Comparison of ENCODE assay signal across 23 cellular contexts in the genomic region with DNA sequence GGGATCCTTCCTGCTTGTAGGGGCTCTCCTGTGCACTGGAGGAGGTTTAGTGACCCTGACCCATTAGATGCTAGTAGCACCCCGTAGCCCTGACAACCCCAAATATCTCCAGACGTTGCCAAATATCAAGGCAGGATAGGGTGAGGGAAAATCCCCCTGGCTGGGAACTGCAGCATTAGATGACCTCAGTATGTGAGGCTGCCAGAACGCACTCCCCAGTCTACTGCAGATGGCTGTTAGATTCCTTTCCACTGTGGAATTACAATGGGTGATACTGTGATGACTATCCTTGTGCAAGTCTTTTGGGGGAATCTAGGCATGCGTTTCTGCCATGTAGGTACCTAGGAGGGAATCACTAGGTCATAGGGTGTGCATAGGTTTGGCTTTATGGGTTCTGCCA.
"Had no signal": no experiment of that assay in that cellular context is flagged by ENCODE, and none has a peak within 500 bp of the region (broad histone marks: within the 10 kb centered on the region; RNA-seq: fewer than 3 reads in every experiment).

No MANE protein-coding gene starts in this region.

- H3K27me3 ChIP-seq: brain microvascular endothelial cell, sigmoid colon, thyroid gland had no signal

- H3K9me3 ChIP-seq: esophagus squamous epithelium, heart right ventricle, sigmoid colon, thyroid gland had no signal

- H3K36me3 ChIP-seq: brain microvascular endothelial cell, esophagus squamous epithelium, heart right ventricle, sigmoid colon, thyroid gland had no signal

- H3K27ac ChIP-seq: brain microvascular endothelial cell, coronary artery, esophagus squamous epithelium, heart right ventricle, sigmoid colon, thyroid gland, VCaP had no signal

- H3K4me1 ChIP-seq: esophagus squamous epithelium, heart right ventricle, sigmoid colon, thyroid gland had no signal

- ATAC-seq: activated CD4-positive, CD25-positive, alpha-beta regulatory T cell treated with anti-CD3 and anti-CD28 coated beads, Interleukin-2, amount 50 U/mL, for 24 hours; activated CD8-positive, alpha-beta memory T cell treated with anti-CD3 and anti-CD28 coated beads, Interleukin-2, amount 10 ng/mL, durations not matched to agents 7 days and 5 days; activated naive CD8-positive, alpha-beta T cell treated with anti-CD3 and anti-CD28 coated beads, Interleukin-2, amount 50 U/mL, for 24 hours; left colon; natural killer cell; T-cell had no signal

- H3K4me3 ChIP-seq: coronary artery, esophagus squamous epithelium, heart right ventricle, sigmoid colon, thyroid gland had no signal

- DNase-seq: activated CD4-positive, alpha-beta memory T cell treated with anti-CD3 and anti-CD28 coated beads, Interleukin-2, amount 10 ng/mL, durations not matched to agents 7 days and 5 days; activated CD4-positive, alpha-beta T cell treated with anti-CD3 and anti-CD28 coated beads, Interleukin-2, amount 10 ng/mL, durations not matched to agents 24 days and 14 days; activated CD8-positive, alpha-beta memory T cell treated with anti-CD3 and anti-CD28 coated beads, Interleukin-2, amount 10 ng/mL, durations not matched to agents 7 days and 5 days; activated gamma-delta T cell; activated naive CD4-positive, alpha-beta T cell treated with anti-CD3 and anti-CD28 coated beads, Interleukin-2, amount 50 U/mL, for 16 hours; activated naive CD8-positive, alpha-beta T cell treated with anti-CD3 and anti-CD28 coated beads, Interleukin-2, amount 50 U/mL, for 24 hours; activated T-cell treated with anti-CD3 and anti-CD28 coated beads for 4 hours; anterior cingulate cortex; brain microvascular endothelial cell; central memory CD4-positive, alpha-beta T cell; esophagus squamous epithelium; heart right ventricle; left colon; natural killer cell; retina; sigmoid colon; stimulated activated CD4-positive, alpha-beta T cell treated with anti-CD3 and anti-CD28 coated beads, Interleukin-4, amount 100 ng/mL, for 1 hour; stimulated activated naive CD4-positive, alpha-beta T cell; T-cell; thyroid gland had no signal
